In genomic region chr6:14720411-14721102, GRCh38 we compare ENCODE assay signal across 11 cellular contexts.
A peak's percentile ranks its signal among the peaks of the same experiment; 100 is the strongest.
DNase-seq lines count a peak whose midpoint lies in the region; ATAC-seq and TF ChIP-seq lines count a peak whose summit lies in the region.
"Had no signal": no experiment of that assay in that cellular context is flagged by ENCODE, and none has a peak within 500 bp of the region (broad histone marks: within the 10 kb centered on the region; RNA-seq: fewer than 3 reads in every experiment).

No MANE protein-coding gene starts in this region.

- no peak overlapping the region for H3K56ac ChIP-seq in IMR-90 (ENCODE audit: extremely low read depth, insufficient read depth, low read length)

- no peak overlapping the region for H4K5ac ChIP-seq in IMR-90 (ENCODE audit: low read depth, low read length)

- no peak overlapping the region for H3K27ac ChIP-seq in CD4-positive, alpha-beta memory T cell (ENCODE audit: low read depth, low read length)
- H3K27ac ChIP-seq in IMR-90 (ENCODE audit: insufficient read depth, low read length) (peak overlapping the region; percentile 30; the same call in 1 of the 2 replicates), parathyroid adenoma (no peak overlapping the region)

- no peaks in the 10 kb centered on the region for H3K9me3 ChIP-seq in CD4-positive, alpha-beta memory T cell (ENCODE audit: control insufficient read depth in 1 of 2, low read length in 2 of 2)
- H3K9me3 ChIP-seq in IMR-90 (ENCODE audit: control insufficient read depth, insufficient read depth, low read length), result no peaks in the 10 kb centered on the region
- no peaks in the 10 kb centered on the region for H3K9me3 ChIP-seq in parathyroid adenoma (ENCODE audit: control insufficient read depth, low read length)

- no peaks in the 10 kb centered on the region for H3K36me3 ChIP-seq in CD4-positive, alpha-beta memory T cell (ENCODE audit: insufficient read depth, low read length)
- H3K36me3 ChIP-seq in IMR-90 (ENCODE audit: control insufficient read depth, insufficient read depth, low read length), result no peaks in the 10 kb centered on the region
- no peaks in the 10 kb centered on the region for H3K36me3 ChIP-seq in parathyroid adenoma (ENCODE audit: control insufficient read depth, insufficient read depth, low read length)

- WGBS in IMR-90 (ENCODE audit: extremely low coverage in 2 of 2, insufficient read length in 1 of 2), 2 experiments, result no CpG with 5 or more reads among the region's 1 CpG

- peak overlapping the region; percentile 32; the same call in 1 of the 2 replicates for H3K4ac ChIP-seq in IMR-90 (ENCODE audit: low read depth, low read length)

- BruUV-seq in IMR-90 (replicated peaks; lab: Mats Ljungman, UMichigan), result no TSS peak

- H2AFZ ChIP-seq in IMR-90 (replicated peaks; ENCODE audit: low read length, poor library complexity) (no peak overlapping the region), parathyroid adenoma (peak overlapping the region; percentile 10)

- POLR2A ChIA-PET in CD4-positive, alpha-beta memory T cell (lab: Charles Lee; ENCODE audit: partially characterized antibody), result no interaction called here
- POLR2A ChIA-PET in IMR-90 (lab: Charles Lee; ENCODE audit: unreplicated experiment), result no interaction called here

- peaks cover 0 to 3% (median 0%) of the 10 kb centered on the region in 8 donors for H3K9me3 Mint-ChIP-seq in CD4-positive, alpha-beta memory T cell
- H3K9me3 Mint-ChIP-seq in endothelial cell (ENCODE audit: unreplicated experiment), result no peaks in the 10 kb centered on the region
- H3K9me3 Mint-ChIP-seq in activated naive CD4-positive, alpha-beta T cell treated with anti-CD3 and anti-CD28 coated beads, Interleukin-2, amount 10 ng/mL, durations not matched to agents 7 days and 5 days, result no peaks in the 10 kb centered on the region
- H3K9me3 Mint-ChIP-seq: CD8-positive, alpha-beta T cell had no signal

- H4K8ac ChIP-seq in IMR-90 (ENCODE audit: low read depth in 2 of 2, low read length in 2 of 2), result no peak overlapping the region

- H3K27me3 ChIP-seq in CD4-positive, alpha-beta memory T cell (ENCODE audit: insufficient read depth, low read length), result no peaks in the 10 kb centered on the region
- no peaks in the 10 kb centered on the region for H3K27me3 ChIP-seq in IMR-90 (ENCODE audit: control insufficient read depth, insufficient read depth, low read length)
- no peaks in the 10 kb centered on the region for H3K27me3 ChIP-seq in parathyroid adenoma (ENCODE audit: control insufficient read depth, insufficient read depth, low read length)

- H3K27ac Mint-ChIP-seq in CD4-positive, alpha-beta memory T cell, result peak overlapping the region; percentile 6 to 88 (median 75)
- peak overlapping the region; percentile 91 for H3K27ac Mint-ChIP-seq in endothelial cell (ENCODE audit: unreplicated experiment)
- no peak overlapping the region for H3K27ac Mint-ChIP-seq in activated naive CD4-positive, alpha-beta T cell treated with anti-CD3 and anti-CD28 coated beads, Interleukin-2, amount 10 ng/mL, durations not matched to agents 7 days and 5 days
- H3K27ac Mint-ChIP-seq: CD8-positive, alpha-beta T cell had no signal

- ATAC-seq in IMR-90 (ENCODE audit: low read depth) (no peak), GM19023 (IDR thresholded peaks at IDR 0.05; ENCODE audit: unreplicated experiment) (no peak)
- ATAC-seq: CD8-positive, alpha-beta T cell had no signal

- H3K36me3 Mint-ChIP-seq in CD4-positive, alpha-beta memory T cell, result no peaks in the 10 kb centered on the region
- H3K36me3 Mint-ChIP-seq in endothelial cell (ENCODE audit: low read depth, unreplicated experiment), result peaks cover 4% of the 10 kb centered on the region
- H3K36me3 Mint-ChIP-seq in activated naive CD4-positive, alpha-beta T cell treated with anti-CD3 and anti-CD28 coated beads, Interleukin-2, amount 10 ng/mL, durations not matched to agents 7 days and 5 days, result peaks cover 3% of the 10 kb centered on the region
- H3K36me3 Mint-ChIP-seq: CD8-positive, alpha-beta T cell had no signal

- peak overlapping the region in 1 of 8 donors; percentile 33 for H3K4me3 Mint-ChIP-seq in CD4-positive, alpha-beta memory T cell
- no peak overlapping the region for H3K4me3 Mint-ChIP-seq in endothelial cell (ENCODE audit: unreplicated experiment)
- no peak overlapping the region for H3K4me3 Mint-ChIP-seq in activated naive CD4-positive, alpha-beta T cell treated with anti-CD3 and anti-CD28 coated beads, Interleukin-2, amount 10 ng/mL, durations not matched to agents 7 days and 5 days
- H3K4me3 Mint-ChIP-seq: CD8-positive, alpha-beta T cell had no signal

- no peak overlapping the region; the same call in 1 of the 2 replicates for H3K23ac ChIP-seq in IMR-90 (ENCODE audit: low read depth, low read length)

- no peak overlapping the region for H2BK20ac ChIP-seq in IMR-90 (ENCODE audit: low read depth, low read length)

- TF ChIP-seq CTCF in IMR-90 (conservative IDR thresholded peaks at IDR 0.05; ENCODE audit: low read depth, low read length), result no peak
- no peak for TF ChIP-seq CTCF in endothelial cell (IDR thresholded peaks at IDR 0.05; ENCODE audit: unreplicated experiment)
- no peak for TF ChIP-seq CTCF in parathyroid adenoma (IDR thresholded peaks at IDR 0.05)

- H4K91ac ChIP-seq in IMR-90 (ENCODE audit: insufficient read depth, low read depth, low read length), result no peak overlapping the region

- TF ChIP-seq RAD21 in IMR-90 (IDR thresholded peaks at IDR 0.05; ENCODE audit: low read length), result no peak

- no peak for TF ChIP-seq POLR2A in IMR-90 (IDR thresholded peaks at IDR 0.05; ENCODE audit: low read depth, low read length)

- no peak overlapping the region for H3K4me2 ChIP-seq in IMR-90 (ENCODE audit: low read depth, low read length)
- H3K4me2 ChIP-seq in parathyroid adenoma (ENCODE audit: low read length), result no peak overlapping the region

- H3K79me1 ChIP-seq in IMR-90 (ENCODE audit: low read depth in 1 of 2, low read length in 2 of 2), result no peaks in the 10 kb centered on the region

- H2AK5ac ChIP-seq in IMR-90 (ENCODE audit: low read depth, low read length), result no peak overlapping the region

- 0 out of 3 replicates have a peak overlapping the region, but pooled peaks have one; percentile 30 for H2BK15ac ChIP-seq in IMR-90 (ENCODE audit: low read depth, low read length)

- no peak overlapping the region; the same call in 1 of the 2 replicates for H3K14ac ChIP-seq in IMR-90 (replicated peaks; ENCODE audit: low read depth, low read length)

- H3K4me1 ChIP-seq in CD4-positive, alpha-beta memory T cell (ENCODE audit: insufficient read depth, low read length), result peaks cover 61% of the 10 kb centered on the region
- peaks cover 2% of the 10 kb centered on the region; the same call in 1 of the 2 replicates for H3K4me1 ChIP-seq in IMR-90 (ENCODE audit: control insufficient read depth, insufficient read depth, low read length)
- H3K4me1 ChIP-seq in parathyroid adenoma, result peaks cover 3% of the 10 kb centered on the region

- H2BK120ac ChIP-seq in IMR-90 (ENCODE audit: low read depth, low read length), result peak overlapping the region; percentile 34; the same call in 1 of the 2 replicates

- H3K9me1 ChIP-seq in IMR-90 (ENCODE audit: insufficient read depth, low read length), result no peaks in the 10 kb centered on the region

- H3K9ac ChIP-seq in IMR-90 (ENCODE audit: low read depth, low read length) (no peak overlapping the region), parathyroid adenoma (no peak overlapping the region)

- no peaks in the 10 kb centered on the region for H4K20me1 ChIP-seq in IMR-90 (ENCODE audit: insufficient read depth, low read length)

- no peak overlapping the region for H3K4me3 ChIP-seq in CD4-positive, alpha-beta memory T cell (ENCODE audit: low read length in 2 of 2)
- H3K4me3 ChIP-seq in IMR-90 (ENCODE audit: insufficient read depth, low read depth, low read length) (no peak overlapping the region), parathyroid adenoma (ENCODE audit: low read depth, low read length) (no peak overlapping the region)

- H3K4me1 Mint-ChIP-seq in CD4-positive, alpha-beta memory T cell, result peaks cover 18 to 45% (median 34%) of the 10 kb centered on the region in 4 donors
- peaks cover 30% of the 10 kb centered on the region for H3K4me1 Mint-ChIP-seq in endothelial cell (ENCODE audit: unreplicated experiment)
- H3K4me1 Mint-ChIP-seq in activated naive CD4-positive, alpha-beta T cell treated with anti-CD3 and anti-CD28 coated beads, Interleukin-2, amount 10 ng/mL, durations not matched to agents 7 days and 5 days, result peaks cover 36% of the 10 kb centered on the region

- no peak overlapping the region for H2BK5ac ChIP-seq in IMR-90 (ENCODE audit: low read depth, low read length, poor library complexity, severe bottlenecking)

- H3K27me3 Mint-ChIP-seq in CD4-positive, alpha-beta memory T cell, result no peaks in the 10 kb centered on the region
- H3K27me3 Mint-ChIP-seq in endothelial cell (ENCODE audit: unreplicated experiment), result no peaks in the 10 kb centered on the region
- H3K27me3 Mint-ChIP-seq in activated naive CD4-positive, alpha-beta T cell treated with anti-CD3 and anti-CD28 coated beads, Interleukin-2, amount 10 ng/mL, durations not matched to agents 7 days and 5 days, result no peaks in the 10 kb centered on the region

- dilution Hi-C loops in IMR-90 (cut with HindIII; ENCODE audit: low sequenced_read_pairs, unreplicated experiment), result no loop called here

- no peak overlapping the region for H3K18ac ChIP-seq in IMR-90 (ENCODE audit: low read depth, low read length)

- H2AK9ac ChIP-seq in IMR-90 (replicated peaks; ENCODE audit: low read depth, low read length, poor library complexity), result no peak overlapping the region

- no peak for DNase-seq in CD4-positive, alpha-beta memory T cell
- DNase-seq in IMR-90, result no peak
- DNase-seq in endothelial cell (ENCODE audit: low spot score), result no peak
- DNase-seq in NCI-H2227 (lab: John Stamatoyannopoulos, UW; ENCODE audit: unreplicated experiment), result no peak
- no peak for DNase-seq in activated naive CD4-positive, alpha-beta T cell treated with anti-CD3 and anti-CD28 coated beads, Interleukin-2, amount 10 ng/mL, durations not matched to agents 7 days and 5 days
- DNase-seq: CD8-positive, alpha-beta T cell; midbrain; NCI-H187 treated with DMSO at 0.1 percent for 48 hours; retina had no signal

- CTCF ChIA-PET in CD4-positive, alpha-beta memory T cell (lab: Charles Lee; ENCODE audit: partially characterized antibody), result no interaction called here
- CTCF ChIA-PET in IMR-90 (lab: Yijun Ruan, JAX), result interaction anchor here (0.6 kb wide), 1 partner anchor 9 kb away, joined by 3 read pairs; no protein-coding TSS in a partner anchor
- CTCF ChIA-PET in activated naive CD4-positive, alpha-beta T cell treated with anti-CD3 and anti-CD28 coated beads, Interleukin-2, amount 10 ng/mL, durations not matched to agents 7 days and 5 days (lab: Charles Lee), result no interaction called here

- in situ Hi-C loops in IMR-90 (cut with MboI; ENCODE audit: low sequenced_read_pairs), result no loop called here

- intact Hi-C loops in CD4-positive, alpha-beta memory T cell (cut with micrococcal nuclease), result no loop called here
- intact Hi-C loops in IMR-90 (cut with micrococcal nuclease), result no loop called here

- H3K79me2 ChIP-seq in parathyroid adenoma, result no peaks in the 10 kb centered on the region

TF ChIP-seq in IMR-90, 13 proteins besides CTCF, POLR2A, EP300 and RAD21 (continues in another document):
- TF ChIP-seq RCOR1 (IDR thresholded peaks at IDR 0.05; ENCODE audit: insufficient replicate concordance, low read length), result no peak
- TF ChIP-seq RFX5 (IDR thresholded peaks at IDR 0.05; ENCODE audit: low read depth, low read length), result no peak
- TF ChIP-seq MAZ (IDR thresholded peaks at IDR 0.05; ENCODE audit: borderline replicate concordance, low read depth, low read length), result no peak
